ENCODE assay signal across 8 cellular contexts in genomic region chr10:68333905-68334431, GRCh38. TPM values are rescaled to one million over a fixed set of nuclear protein-coding genes. Genes with fewer than 3 reads are reported as not detected.
A peak's percentile ranks its signal among the peaks of the same experiment; 100 is the strongest.
DNase-seq lines count a peak whose midpoint lies in the region; ATAC-seq lines count a peak whose summit lies in the region.

No MANE protein-coding gene starts in this region.

- peak overlapping the region; percentile 87 for H3K4me3 ChIP-seq in iPS-20b (ENCODE audit: low read length)

- H3K9me3 ChIP-seq in iPS-20b (ENCODE audit: insufficient read depth, low read depth, low read length): no peaks in the 10 kb centered on the region

- peak overlapping the region; percentile 96 for H3K4me3 Mint-ChIP-seq in T-helper 1 cell treated with Interleukin-12 subunit alpha and Interleukin-12 subunit beta and Interleukin-4 antibody, amounts not matched to agents 30 μg/mL and 1 μg/mL, for 36 hours
- peak overlapping the region; percentile 100 for H3K4me3 Mint-ChIP-seq in activated CD4-positive, alpha-beta memory T cell treated with anti-CD3 and anti-CD28 coated beads, Interleukin-2, amount 10 ng/mL, durations not matched to agents 7 days and 5 days

- DNase-seq in T-helper 1 cell: no peak
- DNase-seq in activated CD4-positive, alpha-beta memory T cell treated with anti-CD3 and anti-CD28 coated beads, Interleukin-2, amount 10 ng/mL, durations not matched to agents 7 days and 5 days: no peak
- DNase-seq in superior temporal gyrus (ENCODE audit: extremely low spot score): peak; percentile 33
- DNase-seq in occipital lobe (lab: John Stamatoyannopoulos, UW): no peak
- no peak for DNase-seq in posterior vena cava (ENCODE audit: low spot score)

- H3K4me1 Mint-ChIP-seq in T-helper 1 cell treated with Interleukin-12 subunit alpha and Interleukin-12 subunit beta and Interleukin-4 antibody, amounts not matched to agents 30 μg/mL and 1 μg/mL, for 36 hours (ENCODE audit: low read depth): peaks cover 60% of the 10 kb centered on the region
- peaks cover 55% of the 10 kb centered on the region for H3K4me1 Mint-ChIP-seq in activated CD4-positive, alpha-beta memory T cell treated with anti-CD3 and anti-CD28 coated beads, Interleukin-2, amount 10 ng/mL, durations not matched to agents 7 days and 5 days

- peak overlapping the region; percentile 58 for H3K27ac Mint-ChIP-seq in T-helper 1 cell treated with Interleukin-12 subunit alpha and Interleukin-12 subunit beta and Interleukin-4 antibody, amounts not matched to agents 30 μg/mL and 1 μg/mL, for 36 hours
- H3K27ac Mint-ChIP-seq in activated CD4-positive, alpha-beta memory T cell treated with anti-CD3 and anti-CD28 coated beads, Interleukin-2, amount 10 ng/mL, durations not matched to agents 7 days and 5 days: peak overlapping the region; percentile 100

- H3K27me3 ChIP-seq in iPS-20b (ENCODE audit: insufficient read depth, low read length): no peaks in the 10 kb centered on the region

- peaks cover 17% of the 10 kb centered on the region; the same call in 1 of the 2 replicates for H3K4me1 ChIP-seq in iPS-20b (ENCODE audit: insufficient read depth, low read length)

- no peak overlapping the region for H3K27ac ChIP-seq in iPS-20b (ENCODE audit: low read length)

- H3K9me3 Mint-ChIP-seq in T-helper 1 cell treated with Interleukin-12 subunit alpha and Interleukin-12 subunit beta and Interleukin-4 antibody, amounts not matched to agents 30 μg/mL and 1 μg/mL, for 36 hours: no peaks in the 10 kb centered on the region
- no peaks in the 10 kb centered on the region for H3K9me3 Mint-ChIP-seq in activated CD4-positive, alpha-beta memory T cell treated with anti-CD3 and anti-CD28 coated beads, Interleukin-2, amount 10 ng/mL, durations not matched to agents 7 days and 5 days

- intact Hi-C loops in posterior vena cava (cut with DNase I): no loop called here

- H3K27me3 Mint-ChIP-seq in T-helper 1 cell treated with Interleukin-12 subunit alpha and Interleukin-12 subunit beta and Interleukin-4 antibody, amounts not matched to agents 30 μg/mL and 1 μg/mL, for 36 hours (ENCODE audit: low read depth): no peaks in the 10 kb centered on the region
- no peaks in the 10 kb centered on the region for H3K27me3 Mint-ChIP-seq in activated CD4-positive, alpha-beta memory T cell treated with anti-CD3 and anti-CD28 coated beads, Interleukin-2, amount 10 ng/mL, durations not matched to agents 7 days and 5 days

- CTCF ChIA-PET in activated CD4-positive, alpha-beta memory T cell treated with anti-CD3 and anti-CD28 coated beads, Interleukin-2, amount 10 ng/mL, durations not matched to agents 7 days and 5 days (lab: Charles Lee): interaction anchor here (0.7 to 5.9 kb wide), 5 partner anchors 14 to 562 kb away, joined by 3 to 34 read pairs (median 3); partner anchors contain the start of gene RUFY2

- H3K36me3 Mint-ChIP-seq in T-helper 1 cell treated with Interleukin-12 subunit alpha and Interleukin-12 subunit beta and Interleukin-4 antibody, amounts not matched to agents 30 μg/mL and 1 μg/mL, for 36 hours (ENCODE audit: low read depth): peaks cover 43% of the 10 kb centered on the region
- peaks cover 59% of the 10 kb centered on the region for H3K36me3 Mint-ChIP-seq in activated CD4-positive, alpha-beta memory T cell treated with anti-CD3 and anti-CD28 coated beads, Interleukin-2, amount 10 ng/mL, durations not matched to agents 7 days and 5 days (ENCODE audit: low read depth)

- ATAC-seq in HG02840 (IDR thresholded peaks at IDR 0.05; ENCODE audit: low FRiP score, unreplicated experiment): no peak

- H3K9ac ChIP-seq in iPS-20b (ENCODE audit: low read depth, low read length): peak overlapping the region; percentile 100; the same call in 1 of the 2 replicates

- peaks cover 48% of the 10 kb centered on the region for H3K36me3 ChIP-seq in iPS-20b (ENCODE audit: insufficient read depth, low read depth, low read length)

- POLR2A ChIA-PET in activated CD4-positive, alpha-beta memory T cell treated with anti-CD3 and anti-CD28 coated beads, Interleukin-2, amount 10 ng/mL, durations not matched to agents 7 days and 5 days (lab: Charles Lee): interaction anchor here (0.8 to 5.2 kb wide), 14 partner anchors 7 to 757 kb away, joined by 3 to 55 read pairs (median 9); partner anchors contain the start of genes DNA2, RUFY2 and SIRT1

RNA-seq across cellular contexts. Expression of gene PBLD, which starts 1.2 kb away (rescaled TPM):
- 1 to 10 TPM; 1.4 to 2.1 TPM for total RNA-seq in activated CD4-positive, alpha-beta memory T cell treated with anti-CD3 and anti-CD28 coated beads, Interleukin-2, amount 10 ng/mL, durations not matched to agents 7 days and 5 days
- total RNA-seq in occipital lobe (7.0 TPM), posterior vena cava (10 to 100 TPM in 1 of 2 donors, 1 to 10 TPM in 1; 9.4 to 12.5 TPM)

RNA-seq across cellular contexts. Expression of gene HNRNPH3, which starts 2.1 kb away (rescaled TPM):
- total RNA-seq in activated CD4-positive, alpha-beta memory T cell treated with anti-CD3 and anti-CD28 coated beads, Interleukin-2, amount 10 ng/mL, durations not matched to agents 7 days and 5 days: 100 to 1,000 TPM; 122 to 123 TPM
- total RNA-seq in occipital lobe: 41.2 TPM
- 100 to 1,000 TPM in 1 of 2 donors, 10 to 100 TPM in 1; 99.6 to 121 TPM for total RNA-seq in posterior vena cava
